Comparison of ENCODE assay signal across 8 cellular contexts in the genomic region with DNA sequence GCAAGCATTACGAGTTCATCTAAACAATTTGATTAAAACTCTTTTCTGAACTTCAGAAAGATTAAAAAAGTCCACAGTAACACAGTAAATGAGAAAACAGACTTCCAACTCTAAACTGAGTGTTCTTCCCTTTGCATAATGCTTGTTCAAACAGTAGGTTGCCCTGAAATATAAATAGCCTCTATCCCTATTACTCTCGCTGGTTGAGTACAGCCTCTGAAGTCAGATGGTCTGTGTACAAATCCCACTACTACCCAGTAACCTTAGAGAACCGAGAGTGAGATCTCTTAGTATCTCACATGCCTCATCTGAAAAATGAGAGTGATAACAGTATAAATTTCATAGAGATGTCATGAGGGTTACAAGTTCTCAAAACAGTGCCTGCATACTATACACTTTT.
"Had no signal": no experiment of that assay in that cellular context is flagged by ENCODE, and none has a peak within 500 bp of the region (broad histone marks: within the 10 kb centered on the region; RNA-seq: fewer than 3 reads in every experiment).

No MANE protein-coding gene starts in this region.

- FAIRE-seq: G401.6, GM12878, GM12891, GM12892, GM18507, GM19239 had no signal

- H3K4me3 ChIP-seq: GM12878 had no signal

- DNase-seq: GDM1, GF-D8 had no signal
